ENCODE assay signal across 19 cellular contexts in the genomic region with DNA sequence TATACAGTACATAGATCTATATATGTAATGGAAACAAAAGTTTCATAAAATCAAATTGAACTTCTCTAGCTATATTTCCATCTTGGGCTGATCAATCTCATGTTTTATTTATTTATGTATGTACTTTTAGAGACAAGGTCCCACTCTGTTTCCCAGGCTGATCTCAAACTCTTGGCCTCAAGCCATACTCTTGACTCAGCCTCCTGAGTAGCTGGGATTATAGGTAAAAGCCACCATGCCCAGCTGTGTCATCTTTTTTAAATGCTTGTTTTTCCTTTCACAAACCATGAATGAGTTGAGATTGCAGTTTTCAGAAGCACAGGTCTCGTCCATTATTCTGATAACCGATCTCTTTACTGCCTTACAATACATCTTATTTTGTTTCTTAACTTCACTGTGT.
DNase-seq lines count a peak whose midpoint lies in the region; ATAC-seq and TF ChIP-seq lines count a peak whose summit lies in the region.
"Had no signal": no experiment of that assay in that cellular context is flagged by ENCODE, and none has a peak within 500 bp of the region (broad histone marks: within the 10 kb centered on the region; RNA-seq: fewer than 3 reads in every experiment).

No MANE protein-coding gene starts in this region.

- no peaks in the 10 kb centered on the region for H3K9me3 ChIP-seq in mammary epithelial cell (replicated peaks; ENCODE audit: insufficient read depth, low read length)
- no peaks in the 10 kb centered on the region for H3K9me3 ChIP-seq in mesenchymal stem cell (ENCODE audit: control insufficient read depth, low read length)
- H3K9me3 ChIP-seq: gastrocnemius medialis, stomach had no signal

- H2BK12ac ChIP-seq in mesenchymal stem cell (ENCODE audit: low read length in 2 of 2): no peak overlapping the region

- CTCF ChIA-PET in mammary epithelial cell (lab: Charles Lee; ENCODE audit: low non-redundant PET): interaction anchor here (0.8 kb wide), 1 partner anchor 192 kb away, joined by 9 read pairs; no protein-coding TSS in a partner anchor

- H3K27me3 ChIP-seq in mammary epithelial cell (ENCODE audit: insufficient read depth, low read length) (no peaks in the 10 kb centered on the region), mesenchymal stem cell (ENCODE audit: control insufficient read depth in 1 of 2, insufficient read depth in 1 of 2, low read length in 2 of 2) (no peaks in the 10 kb centered on the region)
- H3K27me3 ChIP-seq: gastrocnemius medialis, stomach had no signal

- H3K36me3 ChIP-seq in mammary epithelial cell (ENCODE audit: insufficient read depth, low read length) (no peaks in the 10 kb centered on the region), mesenchymal stem cell (ENCODE audit: control insufficient read depth in 1 of 2, insufficient read depth in 2 of 2, low read depth in 1 of 2, low read length in 2 of 2) (peaks cover 0 to 3% of the 10 kb centered on the region in 2 experiments)
- H3K36me3 ChIP-seq: gastrocnemius medialis, stomach had no signal

- H2BK15ac ChIP-seq in mesenchymal stem cell (ENCODE audit: low read depth, poor library complexity, severe bottlenecking): no peak overlapping the region

- peaks cover 6% of the 10 kb centered on the region for H3K79me1 ChIP-seq in mesenchymal stem cell (replicated peaks; ENCODE audit: low read length, poor library complexity, severe bottlenecking)

- in situ Hi-C loops in ACHN (cut with HindIII; ENCODE audit: low pct_ligation_motif_present, low pct_unique_long_range_greater_than_20kb, low sequenced_read_pairs) (no loop called here), mammary epithelial cell (cut with MboI; ENCODE audit: low sequenced_read_pairs in 2 of 2) (no loop called here)

- H4K91ac ChIP-seq in mesenchymal stem cell (ENCODE audit: low read length): no peak overlapping the region

- H3K18ac ChIP-seq in mesenchymal stem cell (ENCODE audit: low read depth in 1 of 2, low read length in 2 of 2): no peak overlapping the region

- H3K4me3 ChIP-seq in mammary epithelial cell (replicated peaks in 1 of 3; ENCODE audit: insufficient read depth in 1 of 3, low read depth in 2 of 3, low read length in 3 of 3) (no peak overlapping the region), mesenchymal stem cell (ENCODE audit: insufficient read depth in 1 of 2, low read depth in 1 of 2, low read length in 2 of 2) (no peak overlapping the region)
- H3K4me3 ChIP-seq: gastrocnemius medialis, stomach had no signal

- no peak overlapping the region for H2AK5ac ChIP-seq in mesenchymal stem cell (ENCODE audit: low read length, severe bottlenecking)

- no peaks in the 10 kb centered on the region for H4K20me1 ChIP-seq in mammary epithelial cell (ENCODE audit: insufficient read depth, low read length)

- peaks cover 4% of the 10 kb centered on the region for H3K4me1 ChIP-seq in mammary epithelial cell (ENCODE audit: insufficient read depth, low read length)
- peaks cover 2% of the 10 kb centered on the region for H3K4me1 ChIP-seq in mesenchymal stem cell (ENCODE audit: control insufficient read depth, insufficient read depth, low read depth, low read length)

- no peak overlapping the region for H3K23ac ChIP-seq in mesenchymal stem cell (ENCODE audit: low read length in 2 of 2)

- H3K14ac ChIP-seq in mesenchymal stem cell (ENCODE audit: low read length in 2 of 2): no peak overlapping the region

- no TSS peak for BruUV-seq in mammary epithelial cell (replicated peaks; lab: Mats Ljungman, UMichigan)

- no peaks in the 10 kb centered on the region for H3K79me2 ChIP-seq in mammary epithelial cell (ENCODE audit: insufficient read depth, low read length)

- no peak for ATAC-seq in GM21447 (IDR thresholded peaks at IDR 0.05; ENCODE audit: unreplicated experiment)
- ATAC-seq: activated naive CD8-positive, alpha-beta T cell treated with anti-CD3 and anti-CD28 coated beads, Interleukin-2, amount 50 U/mL, for 24 hours; activated T-cell treated with anti-CD3 and anti-CD28 coated beads, Interleukin-2, amount 50 U/mL, for 72 hours had no signal

- H2AFZ ChIP-seq in mammary epithelial cell (ENCODE audit: low read depth, low read length): no peak overlapping the region
- H2AFZ ChIP-seq in mesenchymal stem cell (ENCODE audit: low read depth, low read length): no peak overlapping the region

- DNase-seq in ACHN (peak; percentile 35), LoVo (ENCODE audit: low spot score) (peak; percentile 14), mammary epithelial cell (peak; percentile 48), mesenchymal stem cell (peak; percentile 63), iPS-NIHi11 (ENCODE audit: low spot score) (no peak), NCI-H1694 treated with DMSO at 0.1 percent for 48 hours (lab: John Stamatoyannopoulos, UW) (no peak)
- no peak for DNase-seq in activated effector memory CD4-positive, alpha-beta T cell treated with Interleukin-2 at 50 U/mL for 16 hours
- DNase-seq: activated CD4-positive, alpha-beta T cell treated with anti-CD3 and anti-CD28 coated beads, Interleukin-2, amount 10 ng/mL, durations not matched to agents 24 days and 14 days; activated naive CD8-positive, alpha-beta T cell treated with anti-CD3 and anti-CD28 coated beads, Interleukin-2, amount 50 U/mL, for 24 hours; activated T-cell treated with anti-CD3 and anti-CD28 coated beads, Interleukin-2, amount 50 U/mL, for 72 hours; gastrocnemius medialis; NCI-H1694; NCI-H774; occipital lobe; SHP77; stimulated activated CD4-positive, alpha-beta T cell treated with anti-CD3 and anti-CD28 coated beads, Interleukin-12 subunit alpha, Interleukin-12 subunit beta, amount 100 ng/mL, for 4 hours; stomach had no signal

- H3K4ac ChIP-seq in mesenchymal stem cell (ENCODE audit: low read depth in 1 of 2, low read length in 2 of 2): no peak overlapping the region

- no peak for TF ChIP-seq CTCF in mammary epithelial cell (conservative IDR thresholded peaks at IDR 0.05 in 1 of 2, IDR thresholded peaks at IDR 0.05 in 1 of 2; ENCODE audit: extremely low read depth in 1 of 2, insufficient read depth in 1 of 2, low read depth in 1 of 2, low read length in 2 of 2)

- H3K27ac ChIP-seq in mammary epithelial cell (ENCODE audit: insufficient read depth, low read depth, low read length): no peak overlapping the region
- H3K27ac ChIP-seq in mesenchymal stem cell (ENCODE audit: low read length, poor library complexity, severe bottlenecking): no peak overlapping the region
- H3K27ac ChIP-seq: gastrocnemius medialis, HL-60 had no signal

- no peak overlapping the region for H3K4me2 ChIP-seq in mammary epithelial cell (ENCODE audit: insufficient read depth, low read depth, low read length)
- H3K4me2 ChIP-seq in mesenchymal stem cell (ENCODE audit: low read length, poor library complexity, severe bottlenecking): no peak overlapping the region

- H4K8ac ChIP-seq in mesenchymal stem cell (ENCODE audit: low read length): no peak overlapping the region

- H3K9ac ChIP-seq in mammary epithelial cell (ENCODE audit: insufficient read depth, low read length) (no peak overlapping the region), mesenchymal stem cell (ENCODE audit: low read length) (no peak overlapping the region)

- WGBS in mammary epithelial cell (ENCODE audit: low coverage, missing lambda C conversion rate): 69% methylated on average over 2 of the region's 2 CpGs
- WGBS in mesenchymal stem cell: 72% methylated on average over 2 of the region's 2 CpGs

- intact Hi-C loops in mammary epithelial cell (cut with micrococcal nuclease): no loop called here

- no peak overlapping the region for H2BK5ac ChIP-seq in mesenchymal stem cell (ENCODE audit: low read depth, low read length, poor library complexity, severe bottlenecking)

- dilution Hi-C loops in mammary epithelial cell (cut with HindIII; ENCODE audit: low sequenced_read_pairs): no loop called here

- H2BK120ac ChIP-seq in mesenchymal stem cell (ENCODE audit: low read depth, low read length): no peak overlapping the region

Comparison
In these comparisons a context has a peak if more than half of its experiments do, and no peak if none do; other contexts are left out.
1. DNase-seq: peak in ACHN (single experiment), LoVo (single experiment), mammary epithelial cell (single experiment) and mesenchymal stem cell (single experiment); none in iPS-NIHi11 (single experiment), NCI-H1694 treated with DMSO at 0.1 percent for 48 hours (single experiment) and activated effector memory CD4-positive, alpha-beta T cell treated with Interleukin-2 at 50 U/mL for 16 hours (single experiment).